22 cellular contexts compared by ENCODE assay signal in genomic region chr13:106466691-106467405, GRCh38.
A peak's percentile ranks its signal among the peaks of the same experiment; 100 is the strongest.
DNase-seq lines count a peak whose midpoint lies in the region; TF ChIP-seq lines count a peak whose summit lies in the region.
"Had no signal": no experiment of that assay in that cellular context is flagged by ENCODE, and none has a peak within 500 bp of the region (broad histone marks: within the 10 kb centered on the region; RNA-seq: fewer than 3 reads in every experiment).

No MANE protein-coding gene starts in this region.

- H3K79me2 ChIP-seq in hepatocyte (no peaks in the 10 kb centered on the region), smooth muscle cell (ENCODE audit: low read depth) (no peaks in the 10 kb centered on the region)

- TF ChIP-seq POLR2A in sigmoid colon (IDR thresholded peaks at IDR 0.05), result no peak
- TF ChIP-seq POLR2A in suprapubic skin (IDR thresholded peaks at IDR 0.05), result no peak

- H3K4me2 ChIP-seq in hepatocyte, result peak overlapping the region; percentile 28
- no peak overlapping the region for H3K4me2 ChIP-seq in smooth muscle cell

- no peaks in the 10 kb centered on the region for H3K9me2 ChIP-seq in hepatocyte (replicated peaks; ENCODE audit: insufficient read depth)

- DNase-seq in NCI-H2227 treated with DMSO at 0.1 percent for 48 hours (lab: John Stamatoyannopoulos, UW) (peak; percentile 44), NCI-H2227 (lab: John Stamatoyannopoulos, UW; ENCODE audit: unreplicated experiment) (no peak), SK-MEL-5 (ENCODE audit: low read depth, low spot score) (peak; percentile 5), hepatocyte (ENCODE audit: low spot score) (no peak), smooth muscle cell (lab: John Stamatoyannopoulos, UW; ENCODE audit: unreplicated experiment) (no peak), sigmoid colon (no peak), suprapubic skin (ENCODE audit: low spot score in 2 of 2) (no peak)
- no peak for DNase-seq in activated CD4-positive, alpha-beta T cell treated with anti-CD3 and anti-CD28 coated beads, Interleukin-2, amount 50 U/mL, for 1 hour
- DNase-seq: 8988T; activated CD4-positive, alpha-beta T cell treated with anti-CD3 and anti-CD28 coated beads, Interleukin-2, amount 50 U/mL, for 4 hours; activated naive CD8-positive, alpha-beta T cell treated with anti-CD3 and anti-CD28 coated beads for 36 hours; CD8-positive, alpha-beta T cell; cerebellar nuclear complex; DMS153; erythroblast; GF-D8; heart left ventricle; left lung; NCI-H1105 treated with DMSO at 0.1 percent for 48 hours; NCI-H2029; stimulated activated CD4-positive, alpha-beta T cell treated with anti-CD3 and anti-CD28 coated beads, Interleukin-15, amount 100 ng/mL, for 24 hours; thyroid gland had no signal

- in situ Hi-C loops in SK-MEL-5 (cut with HindIII; ENCODE audit: low pct_unique_long_range_greater_than_20kb, low sequenced_read_pairs), result no loop called here

- intact Hi-C loops in sigmoid colon (cut with DNase I), result no loop called here

- no peak overlapping the region for H3K27ac ChIP-seq in hepatocyte
- peak overlapping the region; percentile 34 for H3K27ac ChIP-seq in smooth muscle cell (ENCODE audit: low read depth)
- no peak overlapping the region for H3K27ac ChIP-seq in sigmoid colon
- H3K27ac ChIP-seq in suprapubic skin, result no peak overlapping the region
- H3K27ac ChIP-seq: heart left ventricle, left lung, thyroid gland had no signal

- H2AFZ ChIP-seq in hepatocyte (no peak overlapping the region), smooth muscle cell (ENCODE audit: low read depth) (no peak overlapping the region)

- WGBS in hepatocyte (ENCODE audit: low lambda C conversion rate, missing lambda C conversion rate), result 64% methylated on average over 7 of the region's 7 CpGs
- 81% methylated on average over 7 of the region's 7 CpGs for WGBS in smooth muscle cell (ENCODE audit: low lambda C conversion rate)
- 87% methylated on average over 7 of the region's 7 CpGs for WGBS in sigmoid colon, 2 donors
- 87% methylated on average over 7 of the region's 7 CpGs for WGBS in suprapubic skin

- TF ChIP-seq CTCF in hepatocyte (IDR thresholded peaks at IDR 0.05; ENCODE audit: poor library complexity) (no peak), smooth muscle cell (IDR thresholded peaks at IDR 0.05; ENCODE audit: borderline replicate concordance, insufficient read depth, poor library complexity, severe bottlenecking) (no peak), sigmoid colon (IDR thresholded peaks at IDR 0.05) (no peak), suprapubic skin (IDR thresholded peaks at IDR 0.05) (no peak)

- H3K27me3 ChIP-seq in hepatocyte (no peaks in the 10 kb centered on the region), smooth muscle cell (ENCODE audit: low read depth) (no peaks in the 10 kb centered on the region), sigmoid colon (no peaks in the 10 kb centered on the region), suprapubic skin (peaks cover 3% of the 10 kb centered on the region)
- H3K27me3 ChIP-seq: heart left ventricle, left lung, thyroid gland had no signal

- H3K4me3 ChIP-seq in hepatocyte (no peak overlapping the region), smooth muscle cell (no peak overlapping the region), sigmoid colon (no peak overlapping the region), suprapubic skin (no peak overlapping the region)
- H3K4me3 ChIP-seq: heart left ventricle, left lung, thyroid gland had no signal

- TF ChIP-seq EP300 in sigmoid colon (IDR thresholded peaks at IDR 0.05), result no peak
- no peak for TF ChIP-seq EP300 in suprapubic skin (IDR thresholded peaks at IDR 0.05)

- H3K9me3 ChIP-seq in hepatocyte (ENCODE audit: low read depth) (no peaks in the 10 kb centered on the region), smooth muscle cell (replicated peaks; ENCODE audit: low read depth) (no peaks in the 10 kb centered on the region), sigmoid colon (no peaks in the 10 kb centered on the region), suprapubic skin (no peaks in the 10 kb centered on the region)
- H3K9me3 ChIP-seq: heart left ventricle, left lung, thyroid gland had no signal

- no peak overlapping the region for H3K9ac ChIP-seq in smooth muscle cell (ENCODE audit: low read depth)

- H3F3A ChIP-seq in smooth muscle cell (ENCODE audit: low read depth), result no peaks in the 10 kb centered on the region

- H3K4me1 ChIP-seq in hepatocyte (ENCODE audit: insufficient read depth), result peaks cover 3% of the 10 kb centered on the region
- peaks cover 7% of the 10 kb centered on the region for H3K4me1 ChIP-seq in smooth muscle cell (ENCODE audit: low read depth)
- peaks cover 0 to 20% (median 6%) of the 10 kb centered on the region in 4 donors for H3K4me1 ChIP-seq in sigmoid colon
- H3K4me1 ChIP-seq in suprapubic skin, result peaks cover 7% of the 10 kb centered on the region
- H3K4me1 ChIP-seq: left lung had no signal

- H4K20me1 ChIP-seq in hepatocyte (ENCODE audit: insufficient read depth, poor library complexity, severe bottlenecking) (no peaks in the 10 kb centered on the region), smooth muscle cell (ENCODE audit: low read depth) (no peaks in the 10 kb centered on the region)

- H3K36me3 ChIP-seq in hepatocyte (replicated peaks; ENCODE audit: insufficient read depth, low read depth) (no peaks in the 10 kb centered on the region), smooth muscle cell (ENCODE audit: low read depth) (no peaks in the 10 kb centered on the region), sigmoid colon (no peaks in the 10 kb centered on the region), suprapubic skin (no peaks in the 10 kb centered on the region)
- H3K36me3 ChIP-seq: heart left ventricle, left lung, thyroid gland had no signal

Comparison
In these comparisons a context has a peak if more than half of its experiments do, and no peak if none do; other contexts are left out.
1. DNase-seq: peak in NCI-H2227 treated with DMSO at 0.1 percent for 48 hours (single experiment) and SK-MEL-5 (single experiment); none in NCI-H2227 (single experiment), hepatocyte (single experiment), smooth muscle cell (single experiment), activated CD4-positive, alpha-beta T cell treated with anti-CD3 and anti-CD28 coated beads, Interleukin-2, amount 50 U/mL, for 1 hour (single experiment), sigmoid colon (single experiment) and suprapubic skin (0 of 2).